Comparison of ENCODE assay signal across 1 cellular context in the genomic region with DNA sequence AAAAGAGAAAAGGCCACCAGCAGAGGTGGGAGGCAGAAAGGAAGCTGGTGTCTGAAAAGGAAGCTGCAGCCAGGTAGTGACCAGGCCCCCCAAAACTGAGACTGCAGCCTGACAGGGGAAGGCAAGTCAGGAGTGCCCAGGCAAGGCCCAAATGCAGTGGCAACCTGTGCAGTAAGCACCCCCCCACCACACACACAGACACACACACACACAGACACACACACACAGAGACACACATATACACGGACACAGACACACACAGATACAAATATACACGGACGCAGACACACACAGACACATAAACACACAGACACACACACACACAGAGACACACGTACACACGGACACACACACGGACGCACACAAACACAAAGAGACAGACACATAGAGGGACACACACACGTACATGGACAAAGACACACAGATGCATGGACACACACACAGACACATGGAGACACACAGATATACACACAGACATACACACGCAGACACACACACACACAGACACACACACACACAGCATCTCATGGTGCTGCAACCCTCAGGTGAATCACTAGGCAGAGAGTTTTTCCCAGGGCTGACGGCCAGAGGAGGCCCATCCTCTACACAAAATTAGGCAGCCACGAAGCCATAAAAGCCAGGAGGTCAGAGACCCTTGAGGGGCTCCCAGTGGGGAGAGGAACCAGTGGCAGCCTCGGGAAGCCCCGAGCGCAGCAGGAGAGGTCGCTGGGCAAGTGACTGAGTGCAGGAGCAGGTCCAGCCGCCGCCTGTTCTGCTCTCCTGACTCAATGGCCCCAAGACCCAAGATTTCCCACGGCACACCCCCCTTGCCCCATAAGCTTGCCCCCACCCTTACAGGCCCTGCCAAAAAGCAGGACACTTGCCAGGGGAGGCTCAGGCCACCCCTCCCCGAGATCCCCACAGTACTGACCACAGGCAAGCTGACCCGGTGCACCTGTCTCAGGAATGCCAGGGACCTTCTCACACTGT.
TF ChIP-seq lines count a peak whose summit lies in the region.

No MANE protein-coding gene starts in this region.

TF ChIP-seq in H1, 55 proteins besides CTCF, POLR2A, EP300 and RAD21:
- no peak for TF ChIP-seq KDM4A (IDR thresholded peaks at IDR 0.05; ENCODE audit: low read depth, low read length, severe bottlenecking)
- no peak for TF ChIP-seq KDM1A (IDR thresholded peaks at IDR 0.05; ENCODE audit: borderline replicate concordance, low read length)
- no peak for TF ChIP-seq GTF2F1 (IDR thresholded peaks at IDR 0.05; ENCODE audit: borderline replicate concordance, low read depth, low read length)
- no peak for TF ChIP-seq GABPA (IDR thresholded peaks at IDR 0.05; ENCODE audit: borderline replicate concordance, insufficient read depth, low read length)
- TF ChIP-seq POLR2AphosphoS5 (IDR thresholded peaks at IDR 0.05; ENCODE audit: low read depth, low read length): no peak
- TF ChIP-seq, protein P1, sequence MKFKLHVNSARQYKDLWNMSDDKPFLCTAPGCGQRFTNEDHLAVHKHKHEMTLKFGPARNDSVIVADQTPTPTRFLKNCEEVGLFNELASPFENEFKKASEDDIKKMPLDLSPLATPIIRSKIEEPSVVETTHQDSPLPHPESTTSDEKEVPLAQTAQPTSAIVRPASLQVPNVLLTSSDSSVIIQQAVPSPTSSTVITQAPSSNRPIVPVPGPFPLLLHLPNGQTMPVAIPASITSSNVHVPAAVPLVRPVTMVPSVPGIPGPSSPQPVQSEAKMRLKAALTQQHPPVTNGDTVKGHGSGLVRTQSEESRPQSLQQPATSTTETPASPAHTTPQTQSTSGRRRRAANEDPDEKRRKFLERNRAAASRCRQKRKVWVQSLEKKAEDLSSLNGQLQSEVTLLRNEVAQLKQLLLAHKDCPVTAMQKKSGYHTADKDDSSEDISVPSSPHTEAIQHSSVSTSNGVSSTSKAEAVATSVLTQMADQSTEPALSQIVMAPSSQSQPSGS (IDR thresholded peaks at IDR 0.05; ENCODE audit: low read length): no peak
- TF ChIP-seq MAX (IDR thresholded peaks at IDR 0.05): no peak
- no peak for TF ChIP-seq BRCA1 (IDR thresholded peaks at IDR 0.05; ENCODE audit: low read depth, low read length)
- no peak for TF ChIP-seq NRF1 (IDR thresholded peaks at IDR 0.05; ENCODE audit: low read depth, low read length)
- TF ChIP-seq NANOG (IDR thresholded peaks at IDR 0.05; ENCODE audit: insufficient read depth, low read depth, low read length, poor library complexity, severe bottlenecking): no peak
- TF ChIP-seq HDAC6 (IDR thresholded peaks at IDR 0.05; ENCODE audit: low read depth, low read length): no peak
- TF ChIP-seq SRF (IDR thresholded peaks at IDR 0.05; ENCODE audit: low read depth, low read length): no peak
